ENCODE assay signal across 22 cellular contexts in the genomic region with DNA sequence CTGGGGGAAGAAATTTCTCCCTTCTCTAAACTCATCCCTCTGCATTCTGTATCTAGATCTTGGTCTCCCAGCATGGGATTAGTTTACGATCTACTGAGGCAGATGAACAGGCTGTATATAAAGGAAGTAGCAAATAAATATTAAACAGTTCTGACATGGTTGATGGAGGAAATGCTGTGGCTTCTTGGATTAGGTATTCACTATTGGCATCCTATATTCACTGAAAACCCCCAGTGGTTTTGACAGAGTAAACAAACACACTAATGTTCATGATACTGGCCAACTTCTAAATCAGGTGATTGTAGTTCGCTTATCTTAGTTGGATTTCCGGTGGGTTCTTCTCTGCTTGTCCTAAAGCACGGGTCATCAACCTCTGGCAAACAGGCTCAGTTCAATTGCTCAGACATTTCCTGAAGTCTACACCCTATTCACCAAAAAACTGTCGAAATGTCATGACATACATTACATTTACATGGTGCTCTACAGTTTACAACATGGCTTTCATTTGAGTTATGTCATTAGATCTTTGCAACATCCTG.
DNase-seq lines count a peak whose midpoint lies in the region; ATAC-seq and TF ChIP-seq lines count a peak whose summit lies in the region.
"Had no signal": no experiment of that assay in that cellular context is flagged by ENCODE, and none has a peak within 500 bp of the region (broad histone marks: within the 10 kb centered on the region; RNA-seq: fewer than 3 reads in every experiment).

No MANE protein-coding gene starts in this region.

- DNase-seq in M059J (ENCODE audit: low read depth) (peak; percentile 16), choroid plexus epithelial cell (ENCODE audit: low read depth) (peak; percentile 37), NCI-H1417 (lab: John Stamatoyannopoulos, UW) (no peak), NCI-H82 (lab: John Stamatoyannopoulos, UW) (no peak), H7 (no peak), NCI-H1092 treated with DMSO at 0.1 percent for 48 hours (lab: John Stamatoyannopoulos, UW) (no peak)
- DNase-seq: Caco-2; CD8-positive, alpha-beta T cell; Kasumi-1; MG63; NCI-H1694 treated with DMSO at 0.1 percent for 48 hours; NCI-H2081 treated with DMSO at 0.1 percent for 48 hours; NCI-H2171 treated with DMSO at 0.1 percent for 48 hours; NCI-H524; NCI-H748 treated with DMSO at 0.1 percent for 48 hours; PC-3; SK-N-SH; SW 1271 had no signal

- H3K27me3 ChIP-seq in H7 (ENCODE audit: control insufficient read depth, insufficient read depth, low read length): no peaks in the 10 kb centered on the region
- H3K27me3 ChIP-seq: MG63 had no signal

- no peak for TF ChIP-seq CTCF in choroid plexus epithelial cell (conservative IDR thresholded peaks at IDR 0.05; ENCODE audit: low read depth, low read length)

- no peaks in the 10 kb centered on the region for H3K36me3 ChIP-seq in H7 (replicated peaks; ENCODE audit: control insufficient read depth, insufficient read depth, low read length)
- H3K36me3 ChIP-seq: HAP-1, MG63 had no signal

- peak; percentile 57 for ATAC-seq in GM19467 (IDR thresholded peaks at IDR 0.05; ENCODE audit: unreplicated experiment)
- ATAC-seq: CD8-positive, alpha-beta T cell; GM23338; HepG2; PC-3 had no signal

- H3K4me3 ChIP-seq in choroid plexus epithelial cell (ENCODE audit: low read depth, low read length) (no peak overlapping the region), H7 (ENCODE audit: insufficient read depth, low read depth, low read length) (no peak overlapping the region)
- H3K4me3 ChIP-seq: GM23338, HAP-1, MG63 had no signal

Comparison
In these comparisons a context has a peak if more than half of its experiments do, and no peak if none do; other contexts are left out.
1. DNase-seq: peak in M059J (single experiment) and choroid plexus epithelial cell (single experiment); none in NCI-H1417 (0 of 3), NCI-H82 (single experiment), H7 (single experiment) and NCI-H1092 treated with DMSO at 0.1 percent for 48 hours (single experiment).